ENCODE assay signal across 8 cellular contexts in genomic region chr3:196631655-196632032, GRCh38. TPM values are rescaled to one million over a fixed set of nuclear protein-coding genes. Genes with fewer than 3 reads are reported as not detected.
A peak's percentile ranks its signal among the peaks of the same experiment; 100 is the strongest.
DNase-seq lines count a peak whose midpoint lies in the region; ATAC-seq and TF ChIP-seq lines count a peak whose summit lies in the region.

No MANE protein-coding gene starts in this region.

- TF ChIP-seq POLR2A in testis (IDR thresholded peaks at IDR 0.05): no peak

- H3K27ac Mint-ChIP-seq in activated naive CD4-positive, alpha-beta T cell treated with anti-CD3 and anti-CD28 coated beads, Interleukin-2, amount 50 U/mL, for 24 hours: peak overlapping the region; percentile 90

- peak overlapping the region; percentile 87 for H3K9ac ChIP-seq in iPS-20b (ENCODE audit: low read depth, low read length)

- H3K4me3 Mint-ChIP-seq in activated naive CD4-positive, alpha-beta T cell treated with anti-CD3 and anti-CD28 coated beads, Interleukin-2, amount 50 U/mL, for 24 hours: peak overlapping the region; percentile 89

- peak; percentile 2 for ATAC-seq in HG03095 (IDR thresholded peaks at IDR 0.05; ENCODE audit: unreplicated experiment)

- H3K4me1 Mint-ChIP-seq in activated naive CD4-positive, alpha-beta T cell treated with anti-CD3 and anti-CD28 coated beads, Interleukin-2, amount 50 U/mL, for 24 hours: peaks cover 53% of the 10 kb centered on the region

- H3K4me1 ChIP-seq in iPS-20b (ENCODE audit: insufficient read depth, low read length) (peaks cover 7% of the 10 kb centered on the region; the same call in 1 of the 2 replicates), testis (no peaks in the 10 kb centered on the region)

- intact Hi-C loops in testis (cut with DNase I; ENCODE audit: low total_unique reads): loop anchor here (10.0 kb wide), 1 partner anchor 53 kb away; no protein-coding TSS in a partner anchor

- no peaks in the 10 kb centered on the region for H3K27me3 ChIP-seq in iPS-20b (ENCODE audit: insufficient read depth, low read length)
- no peaks in the 10 kb centered on the region for H3K27me3 ChIP-seq in testis

- H3K4me3 ChIP-seq in AG09309 (ENCODE audit: control insufficient read depth, low read depth, low read length) (peak overlapping the region; percentile 82), iPS-20b (ENCODE audit: low read length) (peak overlapping the region; percentile 80), testis (peak overlapping the region; percentile 62 to 63)

- H3K36me3 Mint-ChIP-seq in activated naive CD4-positive, alpha-beta T cell treated with anti-CD3 and anti-CD28 coated beads, Interleukin-2, amount 50 U/mL, for 24 hours: no peaks in the 10 kb centered on the region

- H3K27me3 Mint-ChIP-seq in activated naive CD4-positive, alpha-beta T cell treated with anti-CD3 and anti-CD28 coated beads, Interleukin-2, amount 50 U/mL, for 24 hours: no peaks in the 10 kb centered on the region

- DNase-seq in AG09309 (ENCODE audit: low read depth) (no peak), testis (no peak), DMS153 treated with DMSO at 0.1 percent for 48 hours (lab: John Stamatoyannopoulos, UW; ENCODE audit: unreplicated experiment) (no peak), AG08396 (ENCODE audit: low spot score) (no peak)
- no peak for DNase-seq in stimulated activated CD4-positive, alpha-beta T cell treated with anti-CD3 and anti-CD28 coated beads, Interleukin-1b, Interleukin-23, amount 100 ng/mL, for 48 hours

- H3K27ac ChIP-seq in iPS-20b (ENCODE audit: low read length): peak overlapping the region; percentile 63
- H3K27ac ChIP-seq in testis: peak overlapping the region; percentile 61 to 83

- H3K9me3 Mint-ChIP-seq in activated naive CD4-positive, alpha-beta T cell treated with anti-CD3 and anti-CD28 coated beads, Interleukin-2, amount 50 U/mL, for 24 hours: no peaks in the 10 kb centered on the region

- H3K9me3 ChIP-seq in iPS-20b (ENCODE audit: insufficient read depth, low read depth, low read length) (no peaks in the 10 kb centered on the region), testis (no peaks in the 10 kb centered on the region)

- WGBS in testis, 2 donors: 23 to 29% methylated on average over 5 of the region's 5 CpGs

- TF ChIP-seq CTCF in AG09309 (IDR thresholded peaks at IDR 0.05; ENCODE audit: control insufficient read depth, insufficient read depth, low read depth, low read length, missing control alignments) (no peak), testis (IDR thresholded peaks at IDR 0.05) (no peak)

- H3K36me3 ChIP-seq in iPS-20b (ENCODE audit: insufficient read depth, low read depth, low read length) (no peaks in the 10 kb centered on the region), testis (ENCODE audit: low read depth, missing control alignments) (no peaks in the 10 kb centered on the region)

RNA-seq across cellular contexts. Expression of gene NRROS, which starts 7.8 kb away (rescaled TPM):
- total RNA-seq in testis: 1 to 10 TPM; 2.8 to 3.2 TPM
- polyA plus RNA-seq in testis (ENCODE audit: insufficient read depth, low read depth, low replicate concordance): 5.5 TPM
